Comparison of ENCODE assay signal across 1 cellular context in the genomic region with DNA sequence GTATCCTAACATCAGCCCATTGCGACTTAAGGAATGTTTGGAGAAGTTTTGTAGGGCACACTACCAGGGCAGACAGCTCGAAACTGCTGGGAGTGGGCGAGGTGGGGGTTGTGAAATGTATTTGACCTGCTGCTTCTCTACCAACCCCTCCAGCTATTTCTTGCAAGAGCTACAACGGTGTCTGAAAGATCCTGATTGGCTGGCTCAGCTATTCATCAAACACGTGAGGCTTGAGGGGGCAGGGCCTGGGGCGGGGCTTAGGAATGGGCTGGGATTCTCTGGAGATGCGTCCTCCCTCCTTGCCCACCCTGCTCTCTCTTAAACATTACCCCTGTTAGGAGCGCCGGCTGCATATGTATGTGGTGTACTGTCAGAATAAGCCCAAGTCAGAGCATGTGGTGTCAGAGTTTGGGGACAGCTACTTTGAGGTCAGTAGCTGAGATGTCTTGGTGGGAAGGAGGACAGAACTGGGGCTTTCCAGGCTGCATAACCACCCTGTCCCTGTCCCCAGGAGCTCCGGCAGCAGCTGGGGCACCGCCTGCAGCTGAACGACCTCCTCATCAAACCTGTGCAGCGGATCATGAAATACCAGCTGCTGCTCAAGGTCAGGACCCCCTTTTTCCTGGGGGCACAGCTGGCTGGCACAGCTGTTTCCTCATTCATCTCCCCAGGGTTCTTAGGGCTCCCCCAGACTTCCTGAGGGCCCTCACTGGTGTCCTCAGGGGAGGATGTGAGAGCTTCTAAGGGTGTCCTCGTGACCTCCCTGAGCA.
TF ChIP-seq lines count a peak whose summit lies in the region.

No MANE protein-coding gene starts in this region.

TF ChIP-seq in GM12878, 131 proteins besides CTCF, POLR2A, EP300 and RAD21 (continued from another document):
- TF ChIP-seq, protein P1, sequence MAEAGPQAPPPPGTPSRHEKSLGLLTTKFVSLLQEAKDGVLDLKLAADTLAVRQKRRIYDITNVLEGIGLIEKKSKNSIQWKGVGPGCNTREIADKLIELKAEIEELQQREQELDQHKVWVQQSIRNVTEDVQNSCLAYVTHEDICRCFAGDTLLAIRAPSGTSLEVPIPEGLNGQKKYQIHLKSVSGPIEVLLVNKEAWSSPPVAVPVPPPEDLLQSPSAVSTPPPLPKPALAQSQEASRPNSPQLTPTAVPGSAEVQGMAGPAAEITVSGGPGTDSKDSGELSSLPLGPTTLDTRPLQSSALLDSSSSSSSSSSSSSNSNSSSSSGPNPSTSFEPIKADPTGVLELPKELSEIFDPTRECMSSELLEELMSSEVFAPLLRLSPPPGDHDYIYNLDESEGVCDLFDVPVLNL (IDR thresholded peaks at IDR 0.05; ENCODE audit: low read depth, low read length): no peak
- TF ChIP-seq CREB1 (IDR thresholded peaks at IDR 0.05; ENCODE audit: low read depth): peak; percentile 61; the same call in 1 of the 2 replicates
- no peak for TF ChIP-seq KAT2A (conservative IDR thresholded peaks at IDR 0.05; ENCODE audit: control insufficient read depth, low read depth, low read length)
- no peak for TF ChIP-seq SUZ12 (IDR thresholded peaks at IDR 0.05; ENCODE audit: unreplicated experiment)
- TF ChIP-seq, protein P2, sequence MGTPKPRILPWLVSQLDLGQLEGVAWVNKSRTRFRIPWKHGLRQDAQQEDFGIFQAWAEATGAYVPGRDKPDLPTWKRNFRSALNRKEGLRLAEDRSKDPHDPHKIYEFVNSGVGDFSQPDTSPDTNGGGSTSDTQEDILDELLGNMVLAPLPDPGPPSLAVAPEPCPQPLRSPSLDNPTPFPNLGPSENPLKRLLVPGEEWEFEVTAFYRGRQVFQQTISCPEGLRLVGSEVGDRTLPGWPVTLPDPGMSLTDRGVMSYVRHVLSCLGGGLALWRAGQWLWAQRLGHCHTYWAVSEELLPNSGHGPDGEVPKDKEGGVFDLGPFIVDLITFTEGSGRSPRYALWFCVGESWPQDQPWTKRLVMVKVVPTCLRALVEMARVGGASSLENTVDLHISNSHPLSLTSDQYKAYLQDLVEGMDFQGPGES (IDR thresholded peaks at IDR 0.05): no peak
- TF ChIP-seq, protein P3, sequence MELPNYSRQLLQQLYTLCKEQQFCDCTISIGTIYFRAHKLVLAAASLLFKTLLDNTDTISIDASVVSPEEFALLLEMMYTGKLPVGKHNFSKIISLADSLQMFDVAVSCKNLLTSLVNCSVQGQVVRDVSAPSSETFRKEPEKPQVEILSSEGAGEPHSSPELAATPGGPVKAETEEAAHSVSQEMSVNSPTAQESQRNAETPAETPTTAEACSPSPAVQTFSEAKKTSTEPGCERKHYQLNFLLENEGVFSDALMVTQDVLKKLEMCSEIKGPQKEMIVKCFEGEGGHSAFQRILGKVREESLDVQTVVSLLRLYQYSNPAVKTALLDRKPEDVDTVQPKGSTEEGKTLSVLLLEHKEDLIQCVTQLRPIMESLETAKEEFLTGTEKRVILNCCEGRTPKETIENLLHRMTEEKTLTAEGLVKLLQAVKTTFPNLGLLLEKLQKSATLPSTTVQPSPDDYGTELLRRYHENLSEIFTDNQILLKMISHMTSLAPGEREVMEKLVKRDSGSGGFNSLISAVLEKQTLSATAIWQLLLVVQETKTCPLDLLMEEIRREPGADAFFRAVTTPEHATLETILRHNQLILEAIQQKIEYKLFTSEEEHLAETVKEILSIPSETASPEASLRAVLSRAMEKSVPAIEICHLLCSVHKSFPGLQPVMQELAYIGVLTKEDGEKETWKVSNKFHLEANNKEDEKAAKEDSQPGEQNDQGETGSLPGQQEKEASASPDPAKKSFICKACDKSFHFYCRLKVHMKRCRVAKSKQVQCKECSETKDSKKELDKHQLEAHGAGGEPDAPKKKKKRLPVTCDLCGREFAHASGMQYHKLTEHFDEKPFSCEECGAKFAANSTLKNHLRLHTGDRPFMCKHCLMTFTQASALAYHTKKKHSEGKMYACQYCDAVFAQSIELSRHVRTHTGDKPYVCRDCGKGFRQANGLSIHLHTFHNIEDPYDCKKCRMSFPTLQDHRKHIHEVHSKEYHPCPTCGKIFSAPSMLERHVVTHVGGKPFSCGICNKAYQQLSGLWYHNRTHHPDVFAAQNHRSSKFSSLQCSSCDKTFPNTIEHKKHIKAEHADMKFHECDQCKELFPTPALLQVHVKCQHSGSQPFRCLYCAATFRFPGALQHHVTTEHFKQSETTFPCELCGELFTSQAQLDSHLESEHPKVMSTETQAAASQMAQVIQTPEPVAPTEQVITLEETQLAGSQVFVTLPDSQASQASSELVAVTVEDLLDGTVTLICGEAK (IDR thresholded peaks at IDR 0.05; ENCODE audit: borderline replicate concordance): no peak
- TF ChIP-seq, protein P4, sequence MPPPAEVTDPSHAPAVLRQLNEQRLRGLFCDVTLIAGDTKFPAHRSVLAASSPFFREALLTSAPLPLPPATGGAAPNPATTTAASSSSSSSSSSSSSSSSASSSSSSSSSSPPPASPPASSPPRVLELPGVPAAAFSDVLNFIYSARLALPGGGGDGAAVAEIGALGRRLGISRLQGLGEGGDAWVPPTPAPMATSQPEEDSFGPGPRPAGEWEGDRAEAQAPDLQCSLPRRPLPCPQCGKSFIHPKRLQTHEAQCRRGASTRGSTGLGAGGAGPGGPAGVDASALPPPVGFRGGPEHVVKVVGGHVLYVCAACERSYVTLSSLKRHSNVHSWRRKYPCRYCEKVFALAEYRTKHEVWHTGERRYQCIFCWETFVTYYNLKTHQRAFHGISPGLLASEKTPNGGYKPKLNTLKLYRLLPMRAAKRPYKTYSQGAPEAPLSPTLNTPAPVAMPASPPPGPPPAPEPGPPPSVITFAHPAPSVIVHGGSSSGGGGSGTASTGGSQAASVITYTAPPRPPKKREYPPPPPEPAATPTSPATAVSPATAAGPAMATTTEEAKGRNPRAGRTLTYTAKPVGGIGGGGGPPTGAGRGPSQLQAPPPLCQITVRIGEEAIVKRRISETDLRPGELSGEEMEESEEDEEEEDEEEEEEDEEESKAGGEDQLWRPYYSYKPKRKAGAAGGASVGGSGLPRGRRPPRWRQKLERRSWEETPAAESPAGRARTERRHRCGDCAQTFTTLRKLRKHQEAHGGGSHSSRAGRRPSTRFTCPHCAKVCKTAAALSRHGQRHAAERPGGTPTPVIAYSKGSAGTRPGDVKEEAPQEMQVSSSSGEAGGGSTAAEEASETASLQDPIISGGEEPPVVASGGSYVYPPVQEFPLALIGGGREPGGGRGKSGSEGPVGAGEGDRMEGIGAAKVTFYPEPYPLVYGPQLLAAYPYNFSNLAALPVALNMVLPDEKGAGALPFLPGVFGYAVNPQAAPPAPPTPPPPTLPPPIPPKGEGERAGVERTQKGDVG (CRISPR knock-in tag; IDR thresholded peaks at IDR 0.05): no peak
- TF ChIP-seq, protein P5, sequence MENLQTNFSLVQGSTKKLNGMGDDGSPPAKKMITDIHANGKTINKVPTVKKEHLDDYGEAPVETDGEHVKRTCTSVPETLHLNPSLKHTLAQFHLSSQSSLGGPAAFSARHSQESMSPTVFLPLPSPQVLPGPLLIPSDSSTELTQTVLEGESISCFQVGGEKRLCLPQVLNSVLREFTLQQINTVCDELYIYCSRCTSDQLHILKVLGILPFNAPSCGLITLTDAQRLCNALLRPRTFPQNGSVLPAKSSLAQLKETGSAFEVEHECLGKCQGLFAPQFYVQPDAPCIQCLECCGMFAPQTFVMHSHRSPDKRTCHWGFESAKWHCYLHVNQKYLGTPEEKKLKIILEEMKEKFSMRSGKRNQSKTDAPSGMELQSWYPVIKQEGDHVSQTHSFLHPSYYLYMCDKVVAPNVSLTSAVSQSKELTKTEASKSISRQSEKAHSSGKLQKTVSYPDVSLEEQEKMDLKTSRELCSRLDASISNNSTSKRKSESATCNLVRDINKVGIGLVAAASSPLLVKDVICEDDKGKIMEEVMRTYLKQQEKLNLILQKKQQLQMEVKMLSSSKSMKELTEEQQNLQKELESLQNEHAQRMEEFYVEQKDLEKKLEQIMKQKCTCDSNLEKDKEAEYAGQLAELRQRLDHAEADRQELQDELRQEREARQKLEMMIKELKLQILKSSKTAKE (IDR thresholded peaks at IDR 0.05; ENCODE audit: low read depth, poor library complexity, severe bottlenecking): no peak
- 0 out of 4 replicates have a peak, but pooled peaks of 1 of the 2 experiments have one; percentile 31 for TF ChIP-seq BHLHE40 (IDR thresholded peaks at IDR 0.05; ENCODE audit: borderline replicate concordance in 1 of 2, low read depth in 2 of 2, low read length in 1 of 2)
- TF ChIP-seq NR2F1 (conservative IDR thresholded peaks at IDR 0.05): 0 out of 2 replicates have a peak, but pooled peaks have one; percentile 60
- no peak for TF ChIP-seq FOS (IDR thresholded peaks at IDR 0.05; ENCODE audit: borderline replicate concordance, extremely low read depth, insufficient read length)
- peak; percentile 63; the same call in 1 of the 2 replicates for TF ChIP-seq TCF3 (IDR thresholded peaks at IDR 0.05; ENCODE audit: borderline replicate concordance, insufficient read depth, low read depth, low read length)
- TF ChIP-seq DPF2 (IDR thresholded peaks at IDR 0.05): 0 out of 2 replicates have a peak, but pooled peaks have one; percentile 22
- peak; percentile 83 for TF ChIP-seq TCF12 (IDR thresholded peaks at IDR 0.05; ENCODE audit: low read depth, low read length)
- TF ChIP-seq, protein P6, sequence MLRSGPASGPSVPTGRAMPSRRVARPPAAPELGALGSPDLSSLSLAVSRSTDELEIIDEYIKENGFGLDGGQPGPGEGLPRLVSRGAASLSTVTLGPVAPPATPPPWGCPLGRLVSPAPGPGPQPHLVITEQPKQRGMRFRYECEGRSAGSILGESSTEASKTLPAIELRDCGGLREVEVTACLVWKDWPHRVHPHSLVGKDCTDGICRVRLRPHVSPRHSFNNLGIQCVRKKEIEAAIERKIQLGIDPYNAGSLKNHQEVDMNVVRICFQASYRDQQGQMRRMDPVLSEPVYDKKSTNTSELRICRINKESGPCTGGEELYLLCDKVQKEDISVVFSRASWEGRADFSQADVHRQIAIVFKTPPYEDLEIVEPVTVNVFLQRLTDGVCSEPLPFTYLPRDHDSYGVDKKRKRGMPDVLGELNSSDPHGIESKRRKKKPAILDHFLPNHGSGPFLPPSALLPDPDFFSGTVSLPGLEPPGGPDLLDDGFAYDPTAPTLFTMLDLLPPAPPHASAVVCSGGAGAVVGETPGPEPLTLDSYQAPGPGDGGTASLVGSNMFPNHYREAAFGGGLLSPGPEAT (IDR thresholded peaks at IDR 0.05; ENCODE audit: low read depth): peak; percentile 70
- no peak for TF ChIP-seq HDAC2 (IDR thresholded peaks at IDR 0.05)
